Comparison of ENCODE assay signal across 12 cellular contexts in the genomic region with DNA sequence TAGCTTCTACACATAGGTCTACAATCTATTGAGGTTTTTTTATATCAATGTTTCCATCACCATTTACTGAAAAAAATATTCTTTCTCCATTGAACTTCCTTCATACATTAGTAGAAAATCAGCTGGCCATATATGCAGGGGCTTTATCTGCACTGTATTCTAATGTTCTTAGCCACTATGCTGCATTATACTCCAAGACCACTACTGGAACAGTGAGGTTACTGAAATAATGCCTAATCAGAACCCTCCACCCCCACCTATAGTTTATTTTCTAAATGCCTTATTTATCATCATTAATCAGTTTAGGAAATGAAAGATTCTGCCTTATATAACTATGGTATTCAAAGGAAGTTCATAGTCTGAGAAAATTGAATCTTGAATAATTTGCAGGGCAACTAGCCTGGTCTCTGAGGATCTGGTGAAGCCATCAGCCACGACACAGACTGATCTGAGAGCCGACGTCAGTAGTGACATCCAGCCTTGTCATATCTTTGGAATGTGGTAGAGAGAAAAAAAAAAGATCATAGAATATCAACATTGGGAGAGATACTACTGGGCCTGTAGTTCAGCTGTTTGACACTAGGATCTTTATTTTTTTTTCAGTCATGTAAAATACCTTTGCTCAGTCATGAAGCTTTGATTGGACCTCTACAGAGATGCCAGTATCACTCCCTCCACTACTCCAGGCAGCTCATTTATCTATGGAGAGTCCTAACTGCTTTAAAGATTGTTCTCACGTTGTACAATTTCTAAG.
DNase-seq lines count a peak whose midpoint lies in the region; ATAC-seq and TF ChIP-seq lines count a peak whose summit lies in the region.
"Had no signal": no experiment of that assay in that cellular context is flagged by ENCODE, and none has a peak within 500 bp of the region (broad histone marks: within the 10 kb centered on the region; RNA-seq: fewer than 3 reads in every experiment).

No MANE protein-coding gene starts in this region.

- no peak overlapping the region for H3K4me3 Mint-ChIP-seq in neural crest cell
- no peak overlapping the region for H3K4me3 Mint-ChIP-seq in activated T-cell treated with anti-CD3 and anti-CD28 coated beads, Interleukin-2, amount 50 U/mL, for 24 hours

- intact Hi-C loops in PC-9 (cut with micrococcal nuclease; ENCODE audit: unreplicated experiment), result loop anchor here (2.0 kb wide), 1 partner anchor 23 kb away; no protein-coding TSS in a partner anchor

- no peak overlapping the region for H2AFZ ChIP-seq in PC-9

- TSS peak; percentile 85 for BruUV-seq in PC-9 (replicated peaks; lab: Mats Ljungman, UMichigan)

- CTCF ChIA-PET in PC-9 (lab: Charles Lee), result interaction anchor here (0.5 to 1.3 kb wide), 4 partner anchors 9 to 148 kb away, joined by 3 to 11 read pairs (median 4); no protein-coding TSS in a partner anchor

- POLR2A ChIA-PET in PC-9 (lab: Charles Lee; ENCODE audit: unreplicated experiment), result interaction anchor here (0.5 to 1.0 kb wide), 6 partner anchors 10 to 722 kb away, joined by 3 to 12 read pairs (median 4); no protein-coding TSS in a partner anchor

- no peak overlapping the region for H3K4me3 ChIP-seq in PC-9

- peaks cover 14% of the 10 kb centered on the region for H3K4me1 Mint-ChIP-seq in neural crest cell
- no peaks in the 10 kb centered on the region for H3K4me1 Mint-ChIP-seq in activated T-cell treated with anti-CD3 and anti-CD28 coated beads, Interleukin-2, amount 50 U/mL, for 24 hours (ENCODE audit: low read depth)

- H3K9me3 ChIP-seq in PC-9 (ENCODE audit: insufficient read depth, low read depth), result no peaks in the 10 kb centered on the region

- no peaks in the 10 kb centered on the region for H3K36me3 Mint-ChIP-seq in neural crest cell (ENCODE audit: low read depth)
- H3K36me3 Mint-ChIP-seq in activated T-cell treated with anti-CD3 and anti-CD28 coated beads, Interleukin-2, amount 50 U/mL, for 24 hours (ENCODE audit: low read depth), result no peaks in the 10 kb centered on the region

- no peaks in the 10 kb centered on the region for H3K36me3 ChIP-seq in PC-9 (ENCODE audit: low read depth)

- no peaks in the 10 kb centered on the region for H3K9me2 ChIP-seq in PC-9 (ENCODE audit: insufficient read depth)

- no peaks in the 10 kb centered on the region for H3K9me3 Mint-ChIP-seq in neural crest cell
- H3K9me3 Mint-ChIP-seq in activated T-cell treated with anti-CD3 and anti-CD28 coated beads, Interleukin-2, amount 50 U/mL, for 24 hours, result no peaks in the 10 kb centered on the region

- DNase-seq in GM03348 (ENCODE audit: low spot score), result peak; percentile 53
- peak; percentile 44 to 78 for DNase-seq in PC-9
- peak; percentile 57 for DNase-seq in dedifferentiated amniotic fluid mesenchymal stem cell (ENCODE audit: extremely low spot score)
- no peak for DNase-seq in neural crest cell (ENCODE audit: low read depth, low spot score)
- DNase-seq in activated T-cell treated with anti-CD3 and anti-CD28 coated beads, Interleukin-2, amount 50 U/mL, for 24 hours, result no peak
- no peak for DNase-seq in occipital lobe (lab: John Stamatoyannopoulos, UW)
- DNase-seq in epidermal melanocyte (ENCODE audit: insufficient read length, low spot score), result no peak
- DNase-seq: activated CD8-positive, alpha-beta memory T cell treated with anti-CD3 and anti-CD28 coated beads, Interleukin-2, amount 50 U/mL, for 48 hours; MM.1S; NCI-H69; small intestine had no signal

- no peaks in the 10 kb centered on the region for H3F3A ChIP-seq in PC-9 (ENCODE audit: insufficient read depth, low read depth)

- ATAC-seq in GM19395 (IDR thresholded peaks at IDR 0.05; ENCODE audit: unreplicated experiment), result no peak

- no peak overlapping the region for H3K27ac ChIP-seq in PC-9

- no peaks in the 10 kb centered on the region for H3K27me3 Mint-ChIP-seq in neural crest cell (ENCODE audit: low read depth)
- H3K27me3 Mint-ChIP-seq in activated T-cell treated with anti-CD3 and anti-CD28 coated beads, Interleukin-2, amount 50 U/mL, for 24 hours, result peaks cover 28% of the 10 kb centered on the region

- no peaks in the 10 kb centered on the region for H3K79me2 ChIP-seq in PC-9 (ENCODE audit: low read depth)

- peak; percentile 51 for TF ChIP-seq CTCF in PC-9 (conservative IDR thresholded peaks at IDR 0.05)
- TF ChIP-seq CTCF in neural crest cell (conservative IDR thresholded peaks at IDR 0.05), result peak; percentile 41

- H4K20me1 ChIP-seq in PC-9 (ENCODE audit: insufficient read depth), result no peaks in the 10 kb centered on the region

- H3K27ac Mint-ChIP-seq in neural crest cell (ENCODE audit: unreplicated experiment), result no peak overlapping the region
- no peak overlapping the region for H3K27ac Mint-ChIP-seq in activated T-cell treated with anti-CD3 and anti-CD28 coated beads, Interleukin-2, amount 50 U/mL, for 24 hours

- H3K27me3 ChIP-seq in PC-9 (ENCODE audit: insufficient read depth, low read depth), result no peaks in the 10 kb centered on the region

- no peak overlapping the region for H3K4me2 ChIP-seq in PC-9

- peaks cover 8% of the 10 kb centered on the region; the same call in 1 of the 2 replicates for H3K4me1 ChIP-seq in PC-9 (replicated peaks; ENCODE audit: insufficient read depth)

Comparison
In these comparisons a context has a peak if more than half of its experiments do, and no peak if none do; other contexts are left out.
1. DNase-seq: peak in GM03348 (single experiment), PC-9 (2 of 2) and dedifferentiated amniotic fluid mesenchymal stem cell (single experiment); none in neural crest cell (single experiment), activated T-cell treated with anti-CD3 and anti-CD28 coated beads, Interleukin-2, amount 50 U/mL, for 24 hours (single experiment), occipital lobe (single experiment) and epidermal melanocyte (single experiment).